ENCODE assay signal across 25 cellular contexts in the genomic region with DNA sequence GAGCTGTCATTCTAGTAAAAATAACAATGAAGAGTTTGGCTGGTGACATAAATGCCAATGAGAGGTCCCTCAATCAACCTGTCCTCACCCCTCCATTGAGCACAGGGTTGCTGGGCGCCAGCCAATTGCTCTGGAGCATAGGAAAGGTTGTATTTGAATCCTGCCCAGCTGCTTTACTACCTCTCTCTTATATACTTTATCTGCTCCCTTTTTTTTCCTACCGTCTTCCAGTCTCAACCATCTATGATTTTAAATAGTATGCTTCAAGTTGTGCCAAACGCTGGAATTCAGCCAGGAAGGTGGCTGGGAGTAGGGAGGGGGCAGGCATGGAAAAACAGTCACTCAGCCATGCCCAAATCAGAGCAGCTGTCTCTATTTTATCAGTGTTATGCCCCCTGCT.
A peak's percentile ranks its signal among the peaks of the same experiment; 100 is the strongest.
DNase-seq lines count a peak whose midpoint lies in the region; TF ChIP-seq lines count a peak whose summit lies in the region.
"Had no signal": no experiment of that assay in that cellular context is flagged by ENCODE, and none has a peak within 500 bp of the region (broad histone marks: within the 10 kb centered on the region; RNA-seq: fewer than 3 reads in every experiment).

No MANE protein-coding gene starts in this region.

- peak; percentile 90 for DNase-seq in NCI-H2171 treated with DMSO at 0.1 percent for 48 hours (lab: John Stamatoyannopoulos, UW)
- DNase-seq in dermis blood vessel endothelial cell: peak; percentile 16
- peak; percentile 72 for DNase-seq in myocyte (ENCODE audit: low read depth)
- DNase-seq in NCI-H1417 treated with DMSO at 0.1 percent for 48 hours (lab: John Stamatoyannopoulos, UW): no peak
- DNase-seq in retina: no peak
- no peak for DNase-seq in A172 (ENCODE audit: low spot score)
- DNase-seq: activated CD4-positive, CD25-positive, alpha-beta regulatory T cell treated with anti-CD3 and anti-CD28 coated beads, Interleukin-2, amount 50 U/mL, for 72 hours; activated CD8-positive, alpha-beta T cell treated with anti-CD3 and anti-CD28 coated beads, Interleukin-2, amount 10 ng/mL, durations not matched to agents 7 days and 5 days; activated effector memory CD4-positive, alpha-beta T cell treated with Interleukin-2 at 50 U/mL for 16 hours; activated naive CD8-positive, alpha-beta T cell treated with anti-CD3 and anti-CD28 coated beads, Interleukin-2, amount 10 ng/mL, durations not matched to agents 7 days and 5 days; EL; GM23248; HFFc6; Karpas-422; mammary epithelial cell; NCI-H146; posterior cingulate gyrus; RPMI8226; sigmoid colon; stimulated activated CD4-positive, alpha-beta T cell treated with anti-CD3 and anti-CD28 coated beads, Interleukin-4, amount 100 ng/mL, for 4 hours; stimulated activated naive B cell treated with anti-CD40 and anti-IgM and Interleukin-4, amounts not matched to agents 10 μg/mL and 1 μg/mL and 100 μg/mL, for 72 hours; T-helper 2 cell had no signal

- TF ChIP-seq CTCF in HEK293 (tag by site-specific recombination; IDR thresholded peaks at IDR 0.05): no peak

- H3K4me1 ChIP-seq in HEK293 (ENCODE audit: control insufficient read depth, insufficient read depth, low read length): peaks cover 35% of the 10 kb centered on the region
- H3K4me1 ChIP-seq: suprapubic skin had no signal

- POLR2A ChIA-PET in HEK293 (lab: Yijun Ruan, JAX): no interaction called here

- CTCF ChIA-PET in HEK293 (lab: Yijun Ruan, JAX): no interaction called here

- no peaks in the 10 kb centered on the region for H3K36me3 ChIP-seq in HEK293 (ENCODE audit: control insufficient read depth in 2 of 2, insufficient read depth in 1 of 2, low read length in 2 of 2)
- H3K36me3 ChIP-seq: neural progenitor cell, sigmoid colon, suprapubic skin had no signal

- H3K27ac ChIP-seq in HEK293 (ENCODE audit: extremely low read depth, low read depth, low read length): no peak overlapping the region
- H3K27ac ChIP-seq: GM23248, neural progenitor cell, sigmoid colon, suprapubic skin had no signal

- no peak overlapping the region for H3K4me3 ChIP-seq in HEK293 (ENCODE audit: low read depth, low read length)
- H3K4me3 ChIP-seq: GM23248, neural progenitor cell, sigmoid colon, suprapubic skin had no signal

- H3K9me3 ChIP-seq in HEK293 (ENCODE audit: control insufficient read depth, insufficient read depth, low read depth, low read length): no peaks in the 10 kb centered on the region
- H3K9me3 ChIP-seq: sigmoid colon, suprapubic skin had no signal

TF ChIP-seq in HEK293, 187 proteins besides CTCF, POLR2A, EP300 and RAD21:
- no peak for TF ChIP-seq ZNF664 (tag by site-specific recombination; IDR thresholded peaks at IDR 0.05)
- TF ChIP-seq, protein P1, sequence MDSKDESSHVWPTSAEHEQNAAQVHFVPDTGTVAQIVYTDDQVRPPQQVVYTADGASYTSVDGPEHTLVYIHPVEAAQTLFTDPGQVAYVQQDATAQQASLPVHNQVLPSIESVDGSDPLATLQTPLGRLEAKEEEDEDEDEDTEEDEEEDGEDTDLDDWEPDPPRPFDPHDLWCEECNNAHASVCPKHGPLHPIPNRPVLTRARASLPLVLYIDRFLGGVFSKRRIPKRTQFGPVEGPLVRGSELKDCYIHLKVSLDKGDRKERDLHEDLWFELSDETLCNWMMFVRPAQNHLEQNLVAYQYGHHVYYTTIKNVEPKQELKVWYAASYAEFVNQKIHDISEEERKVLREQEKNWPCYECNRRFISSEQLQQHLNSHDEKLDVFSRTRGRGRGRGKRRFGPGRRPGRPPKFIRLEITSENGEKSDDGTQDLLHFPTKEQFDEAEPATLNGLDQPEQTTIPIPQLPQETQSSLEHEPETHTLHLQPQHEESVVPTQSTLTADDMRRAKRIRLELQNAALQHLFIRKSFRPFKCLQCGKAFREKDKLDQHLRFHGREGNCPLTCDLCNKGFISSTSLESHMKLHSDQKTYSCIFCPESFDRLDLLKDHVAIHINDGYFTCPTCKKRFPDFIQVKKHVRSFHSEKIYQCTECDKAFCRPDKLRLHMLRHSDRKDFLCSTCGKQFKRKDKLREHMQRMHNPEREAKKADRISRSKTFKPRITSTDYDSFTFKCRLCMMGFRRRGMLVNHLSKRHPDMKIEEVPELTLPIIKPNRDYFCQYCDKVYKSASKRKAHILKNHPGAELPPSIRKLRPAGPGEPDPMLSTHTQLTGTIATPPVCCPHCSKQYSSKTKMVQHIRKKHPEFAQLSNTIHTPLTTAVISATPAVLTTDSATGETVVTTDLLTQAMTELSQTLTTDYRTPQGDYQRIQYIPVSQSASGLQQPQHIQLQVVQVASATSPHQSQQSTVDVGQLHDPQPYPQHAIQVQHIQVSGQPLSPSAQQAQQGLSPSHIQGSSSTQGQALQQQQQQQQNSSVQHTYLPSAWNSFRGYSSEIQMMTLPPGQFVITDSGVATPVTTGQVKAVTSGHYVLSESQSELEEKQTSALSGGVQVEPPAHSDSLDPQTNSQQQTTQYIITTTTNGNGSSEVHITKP (tag by site-specific recombination; IDR thresholded peaks at IDR 0.05): peak; percentile 45

Comparison
In these comparisons a context has a peak if more than half of its experiments do, and no peak if none do; other contexts are left out.
1. DNase-seq: peak in NCI-H2171 treated with DMSO at 0.1 percent for 48 hours (single experiment), dermis blood vessel endothelial cell (single experiment) and myocyte (single experiment); none in NCI-H1417 treated with DMSO at 0.1 percent for 48 hours (single experiment), retina (single experiment) and A172 (single experiment).